9 cellular contexts compared by ENCODE assay signal in the genomic region with DNA sequence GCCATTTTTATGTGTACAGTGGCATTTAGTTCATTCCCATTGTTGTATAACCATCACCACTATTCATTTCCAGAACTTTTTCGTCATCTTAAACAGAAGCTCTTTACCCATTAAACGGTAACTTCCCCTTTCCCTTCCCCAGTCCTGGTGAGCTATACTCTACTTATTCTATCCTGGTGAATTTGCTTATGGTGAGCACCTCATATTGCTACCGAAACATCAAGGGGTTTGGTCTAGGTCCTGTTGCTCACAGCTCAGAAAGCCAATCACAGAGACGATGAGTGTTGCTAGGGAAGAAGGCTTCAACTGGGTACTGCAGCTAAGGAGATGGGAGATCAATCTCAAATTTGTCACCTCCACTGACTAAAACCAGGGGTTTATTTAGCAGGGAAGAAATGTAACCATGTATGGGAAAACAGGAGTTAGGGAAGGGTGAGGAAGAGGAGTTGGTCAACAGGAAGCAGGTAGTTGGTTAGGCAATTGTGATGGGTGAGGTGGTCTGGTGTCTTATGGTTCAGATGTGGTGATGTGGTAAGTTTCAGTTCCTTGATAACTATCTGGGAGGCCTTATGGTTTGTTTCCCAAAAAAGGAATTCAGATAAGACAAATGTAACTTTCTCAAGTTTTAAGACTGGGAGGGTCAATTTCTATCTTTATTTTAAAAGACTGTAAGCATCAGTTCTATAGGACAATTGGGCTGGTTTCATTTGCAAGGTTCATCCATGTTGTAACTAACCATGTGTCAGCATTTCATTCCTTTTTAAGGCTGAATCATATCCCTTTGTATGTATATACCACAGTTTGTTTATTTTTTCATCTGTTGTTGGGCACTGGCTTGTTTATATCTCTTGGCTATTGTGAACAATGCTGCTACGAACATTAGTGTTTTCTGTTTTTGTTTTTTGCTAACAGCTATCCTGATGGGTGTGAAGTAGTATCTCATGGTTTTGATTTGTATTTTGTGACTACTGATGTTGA. TPM values are rescaled to one million over a fixed set of nuclear protein-coding genes. Genes with fewer than 3 reads are reported as not detected.
DNase-seq lines count a peak whose midpoint lies in the region; ATAC-seq and TF ChIP-seq lines count a peak whose summit lies in the region.
"Had no signal": no experiment of that assay in that cellular context is flagged by ENCODE, and none has a peak within 500 bp of the region (broad histone marks: within the 10 kb centered on the region; RNA-seq: fewer than 3 reads in every experiment).

No MANE protein-coding gene starts in this region.

- CTCF ChIA-PET in AG04450 (lab: Charles Lee) = no interaction called here

- POLR2A ChIA-PET in AG04450 (lab: Yijun Ruan, JAX) = no interaction called here

- H3K27me3 ChIP-seq in AG04450 (ENCODE audit: control insufficient read depth, insufficient read depth, low read length) (no peaks in the 10 kb centered on the region), esophagus muscularis mucosa (no peaks in the 10 kb centered on the region)

- H3K4me3 ChIP-seq in AG04450 (ENCODE audit: low read depth, low read length) (no peak overlapping the region), esophagus muscularis mucosa (no peak overlapping the region)

- peak overlapping the region; percentile 54 for H3K27ac ChIP-seq in AG04450 (ENCODE audit: low read depth, low read length)
- H3K27ac ChIP-seq in esophagus muscularis mucosa (replicated peaks in 1 of 4) = no peak overlapping the region

- no peaks in the 10 kb centered on the region for H3K9me3 Mint-ChIP-seq in mesothelial cell of epicardium

- H3K4me3 Mint-ChIP-seq in mesothelial cell of epicardium = no peak overlapping the region

- TF ChIP-seq CTCF in AG04450 (IDR thresholded peaks at IDR 0.05; ENCODE audit: low read depth, low read length) = no peak
- TF ChIP-seq CTCF in mesothelial cell of epicardium (IDR thresholded peaks at IDR 0.05; ENCODE audit: unreplicated experiment) = no peak
- no peak for TF ChIP-seq CTCF in esophagus muscularis mucosa (IDR thresholded peaks at IDR 0.05)

- no peaks in the 10 kb centered on the region for H3K27me3 Mint-ChIP-seq in mesothelial cell of epicardium (ENCODE audit: low read depth)

- DNase-seq in AG04450 (ENCODE audit: low read depth, low spot score) = peak; percentile 16
- DNase-seq in SKM-1 (lab: John Stamatoyannopoulos, UW; ENCODE audit: unreplicated experiment) = peak; percentile 23
- DNase-seq in NCI-H2196 treated with DMSO at 0.1 percent for 48 hours (lab: John Stamatoyannopoulos, UW; ENCODE audit: unreplicated experiment) = no peak
- DNase-seq in left cardiac atrium = no peak
- DNase-seq in mesothelial cell of epicardium (ENCODE audit: low spot score in 2 of 2, unreplicated experiment in 2 of 2) = no peak
- no peak for DNase-seq in esophagus muscularis mucosa (ENCODE audit: extremely low spot score)
- DNase-seq: aorta had no signal

- no peaks in the 10 kb centered on the region for H3K36me3 ChIP-seq in esophagus muscularis mucosa

- intact Hi-C loops in left cardiac atrium (cut with DNase I) (no loop called here), esophagus muscularis mucosa (cut with DNase I) (no loop called here)

- no peak for TF ChIP-seq EP300 in esophagus muscularis mucosa (IDR thresholded peaks at IDR 0.05)

- TF ChIP-seq POLR2A in esophagus muscularis mucosa (IDR thresholded peaks at IDR 0.05; ENCODE audit: low read depth) = no peak

- H3K9me3 ChIP-seq in AG04450 (ENCODE audit: control insufficient read depth, insufficient read depth, low read length) (no peaks in the 10 kb centered on the region), esophagus muscularis mucosa (no peaks in the 10 kb centered on the region)

- 89% methylated on average over 5 of the region's 5 CpGs for WGBS in esophagus muscularis mucosa

- no peak overlapping the region for H3K27ac Mint-ChIP-seq in mesothelial cell of epicardium

- no peaks in the 10 kb centered on the region for H3K4me1 ChIP-seq in esophagus muscularis mucosa

- no peaks in the 10 kb centered on the region for H3K4me1 Mint-ChIP-seq in mesothelial cell of epicardium

- H3K36me3 Mint-ChIP-seq in mesothelial cell of epicardium = peaks cover 9% of the 10 kb centered on the region

- peak; percentile 93 for ATAC-seq in GM19025 (IDR thresholded peaks at IDR 0.05; ENCODE audit: low read depth, unreplicated experiment)
- peak; percentile 96 for ATAC-seq in HG03039 (IDR thresholded peaks at IDR 0.05; ENCODE audit: unreplicated experiment)
- ATAC-seq in left cardiac atrium = no peak

RNA-seq across cellular contexts. Expression of gene GOLGA8H, which starts 46.4 kb away (rescaled TPM):
- polyA plus RNA-seq in AG04450 (2011; rRNA removed) = 0.04 TPM in 1 of 2 replicates, not detected in the other
- polyA minus RNA-seq in AG04450 (2011; rRNA and poly(A)+ RNA removed) = 0.28 TPM in 1 of 2 replicates, not detected in the other
- total RNA-seq in left cardiac atrium = under 1 TPM in 1 of 2 donors, not detected in 1; 0.18 TPM
- 0.29 to 0.51 TPM (median 0.47 TPM) in 3 replicates for total RNA-seq in mesothelial cell of epicardium
- total RNA-seq in esophagus muscularis mucosa = 1 to 10 TPM in 1 of 4 donors, under 1 TPM in 3; 0.33 to 1.1 (median 0.61) TPM

Comparison
In these comparisons a context has a peak if more than half of its experiments do, and no peak if none do; other contexts are left out.
1. DNase-seq: peak in AG04450 (single experiment) and SKM-1 (single experiment); none in NCI-H2196 treated with DMSO at 0.1 percent for 48 hours (single experiment), left cardiac atrium (single experiment), mesothelial cell of epicardium (0 of 2) and esophagus muscularis mucosa (single experiment).
2. ATAC-seq: peak in GM19025 (single experiment) and HG03039 (single experiment); none in left cardiac atrium (0 of 2).